In genomic region chr1:118563969-118564951, GRCh38 we compare ENCODE assay signal across 9 cellular contexts.
DNase-seq lines count a peak whose midpoint lies in the region; ATAC-seq and TF ChIP-seq lines count a peak whose summit lies in the region.
"Had no signal": no experiment of that assay in that cellular context is flagged by ENCODE, and none has a peak within 500 bp of the region (broad histone marks: within the 10 kb centered on the region; RNA-seq: fewer than 3 reads in every experiment).

No MANE protein-coding gene starts in this region.

- H3K9me3 ChIP-seq in gastrocnemius medialis = no peaks in the 10 kb centered on the region

- H3K27me3 ChIP-seq in GM06990 (replicated peaks; ENCODE audit: control insufficient read depth, insufficient read depth, low read length) (no peaks in the 10 kb centered on the region), gastrocnemius medialis (no peaks in the 10 kb centered on the region)

- intact Hi-C loops in gastrocnemius medialis (cut with DNase I; ENCODE audit: low total_unique reads) = no loop called here

- peak; percentile 3 for DNase-seq in GM06990 (ENCODE audit: extremely low read depth, insufficient read length)
- DNase-seq in left kidney (ENCODE audit: low read depth, low spot score) = peak; percentile 67
- DNase-seq in NCI-H1436 (lab: John Stamatoyannopoulos, UW) = no peak
- DNase-seq in gastrocnemius medialis = no peak
- DNase-seq in activated CD4-positive, alpha-beta T cell treated with anti-CD3 and anti-CD28 coated beads for 1 hour = no peak
- DNase-seq in OCI-M2 (lab: John Stamatoyannopoulos, UW; ENCODE audit: unreplicated experiment) = no peak
- DNase-seq: activated CD4-positive, CD25-positive, alpha-beta regulatory T cell treated with anti-CD3 and anti-CD28 coated beads, Interleukin-2, amount 50 U/mL, for 72 hours had no signal

- H3K4me3 ChIP-seq in GM06990 (replicated peaks; ENCODE audit: low read depth, low read length) (no peak overlapping the region), gastrocnemius medialis (no peak overlapping the region)

- TF ChIP-seq POLR2A in gastrocnemius medialis (IDR thresholded peaks at IDR 0.05) = no peak

- TF ChIP-seq CTCF in GM06990 (IDR thresholded peaks at IDR 0.05; ENCODE audit: insufficient read depth, low read length, poor library complexity, severe bottlenecking) = no peak
- TF ChIP-seq CTCF in LNCAP (IDR thresholded peaks at IDR 0.05) = peak; percentile 55
- no peak for TF ChIP-seq CTCF in gastrocnemius medialis (IDR thresholded peaks at IDR 0.05 in 4 of 5, conservative IDR thresholded peaks at IDR 0.05 in 1 of 5)

- H3K4me1 ChIP-seq in gastrocnemius medialis = no peaks in the 10 kb centered on the region

- ATAC-seq in GM21619 (IDR thresholded peaks at IDR 0.05; ENCODE audit: unreplicated experiment) = peak; percentile 68
- no peak for ATAC-seq in gastrocnemius medialis

- H3K36me3 ChIP-seq in GM06990 (ENCODE audit: control insufficient read depth, insufficient read depth, low read length) (no peaks in the 10 kb centered on the region), gastrocnemius medialis (no peaks in the 10 kb centered on the region)

- in situ Hi-C loops in gastrocnemius medialis (cut with MboI; ENCODE audit: low sequenced_read_pairs in 4 of 4) = no loop called here

- no peak overlapping the region for H3K27ac ChIP-seq in gastrocnemius medialis

Comparison
In these comparisons a context has a peak if more than half of its experiments do, and no peak if none do; other contexts are left out.
1. DNase-seq: peak in GM06990 (single experiment) and left kidney (single experiment); none in NCI-H1436 (single experiment), gastrocnemius medialis (0 of 2), activated CD4-positive, alpha-beta T cell treated with anti-CD3 and anti-CD28 coated beads for 1 hour (single experiment) and OCI-M2 (single experiment).